In genomic region chr2:109711230-109712125, GRCh38 we compare ENCODE assay signal across 24 cellular contexts.
DNase-seq lines count a peak whose midpoint lies in the region; ATAC-seq and TF ChIP-seq lines count a peak whose summit lies in the region.
"Had no signal": no experiment of that assay in that cellular context is flagged by ENCODE, and none has a peak within 500 bp of the region (broad histone marks: within the 10 kb centered on the region; RNA-seq: fewer than 3 reads in every experiment).

No MANE protein-coding gene starts in this region.

- no peaks in the 10 kb centered on the region for H3F3A ChIP-seq in neural progenitor cell (ENCODE audit: low read depth)

- no peaks in the 10 kb centered on the region for H4K20me1 ChIP-seq in BLaER1 treated with 17β-estradiol and CSF1 and Interleukin-3, amounts not matched to agents 10 nM and 100 nM
- no peaks in the 10 kb centered on the region for H4K20me1 ChIP-seq in neural progenitor cell (ENCODE audit: low read depth)

- H3K27ac ChIP-seq in BLaER1 treated with 17β-estradiol and CSF1 and Interleukin-3, amounts not matched to agents 10 nM and 100 nM = no peak overlapping the region
- H3K27ac ChIP-seq in neural progenitor cell = no peak overlapping the region
- H3K27ac ChIP-seq: breast epithelium, colonic mucosa, HL-60, lower lobe of right lung, prostate gland, SK-N-MC, upper lobe of left lung had no signal

- no peaks in the 10 kb centered on the region for H3K9me3 Mint-ChIP-seq in neural progenitor cell
- H3K9me3 Mint-ChIP-seq: activated naive CD4-positive, alpha-beta T cell treated with anti-CD3 and anti-CD28 coated beads for 36 hours had no signal

- no peak for TF ChIP-seq CTCF in neural progenitor cell (IDR thresholded peaks at IDR 0.05)

- H3K4me1 ChIP-seq in BLaER1 treated with 17β-estradiol and CSF1 and Interleukin-3, amounts not matched to agents 10 nM and 100 nM = peaks cover 0 to 23% (median 13%) of the 10 kb centered on the region in 10 experiments; a peak in 12 of 20 replicates
- H3K4me1 ChIP-seq in neural progenitor cell = no peaks in the 10 kb centered on the region
- H3K4me1 ChIP-seq: breast epithelium, colonic mucosa, lower lobe of right lung, prostate gland had no signal

- no peak for ATAC-seq in GM18868 (IDR thresholded peaks at IDR 0.05; ENCODE audit: unreplicated experiment)

- no peaks in the 10 kb centered on the region for H3K9me3 ChIP-seq in BLaER1 treated with 17β-estradiol and CSF1 and Interleukin-3, amounts not matched to agents 10 nM and 100 nM (replicated peaks in 1 of 11)
- H3K9me3 ChIP-seq in neural progenitor cell (ENCODE audit: low read depth) = no peaks in the 10 kb centered on the region
- H3K9me3 ChIP-seq: breast epithelium, colonic mucosa, lower lobe of right lung, prostate gland, upper lobe of left lung had no signal

- DNase-seq in EH (ENCODE audit: low read depth) (peak; percentile 10), dermis blood vessel endothelial cell (peak; percentile 51), neural progenitor cell (ENCODE audit: low spot score) (no peak), MV-4-11 (lab: John Stamatoyannopoulos, UW) (no peak), NCI-H69 (lab: John Stamatoyannopoulos, UW) (no peak)
- DNase-seq in activated CD8-positive, alpha-beta memory T cell treated with anti-CD3 and anti-CD28 coated beads for 24 hours = no peak
- DNase-seq: activated CD4-positive, alpha-beta T cell treated with anti-CD3 and anti-CD28 coated beads for 48 hours; activated naive CD4-positive, alpha-beta T cell treated with anti-CD3 and anti-CD28 coated beads for 36 hours; activated T-cell treated with anti-CD3 and anti-CD28 coated beads, Interleukin-2, amount 50 U/mL, for 48 hours; AML-193; amniotic stem cell; lower lobe of right lung; NCI-H1105; NCI-H2081; NCI-H524 treated with DMSO at 0.1 percent for 48 hours; T-helper 2 cell; upper lobe of left lung had no signal

- no peaks in the 10 kb centered on the region for H3K79me2 ChIP-seq in neural progenitor cell (ENCODE audit: low read depth)

- no peaks in the 10 kb centered on the region for H3K36me3 ChIP-seq in BLaER1 treated with 17β-estradiol and CSF1 and Interleukin-3, amounts not matched to agents 10 nM and 100 nM
- no peaks in the 10 kb centered on the region for H3K36me3 ChIP-seq in neural progenitor cell
- H3K36me3 ChIP-seq: breast epithelium, colonic mucosa, lower lobe of right lung, prostate gland, upper lobe of left lung had no signal

- H3K36me3 Mint-ChIP-seq in neural progenitor cell = no peaks in the 10 kb centered on the region

- no peak overlapping the region for H3K9ac ChIP-seq in BLaER1 treated with 17β-estradiol and CSF1 and Interleukin-3, amounts not matched to agents 10 nM and 100 nM
- H3K9ac ChIP-seq in neural progenitor cell = no peak overlapping the region

- no peaks in the 10 kb centered on the region for H3K27me3 ChIP-seq in BLaER1 treated with 17β-estradiol and CSF1 and Interleukin-3, amounts not matched to agents 10 nM and 100 nM
- H3K27me3 ChIP-seq in neural progenitor cell = no peaks in the 10 kb centered on the region
- H3K27me3 ChIP-seq: breast epithelium, colonic mucosa, upper lobe of left lung had no signal

- H3K4me3 ChIP-seq in BLaER1 treated with 17β-estradiol and CSF1 and Interleukin-3, amounts not matched to agents 10 nM and 100 nM = no peak overlapping the region
- H3K4me3 ChIP-seq in neural progenitor cell = no peak overlapping the region
- H3K4me3 ChIP-seq: breast epithelium, colonic mucosa, lower lobe of right lung, prostate gland, SK-N-MC, upper lobe of left lung had no signal

- H3K27me3 Mint-ChIP-seq in neural progenitor cell (ENCODE audit: insufficient read depth, low read depth) = peaks cover 4% of the 10 kb centered on the region

- H3K4me3 Mint-ChIP-seq in neural progenitor cell = no peak overlapping the region
- H3K4me3 Mint-ChIP-seq: activated naive CD4-positive, alpha-beta T cell treated with anti-CD3 and anti-CD28 coated beads for 36 hours had no signal

- peaks cover 20% of the 10 kb centered on the region for H3K4me1 Mint-ChIP-seq in neural progenitor cell

- H3K4me2 ChIP-seq in BLaER1 treated with 17β-estradiol and CSF1 and Interleukin-3, amounts not matched to agents 10 nM and 100 nM = peak overlapping the region in 9 of 11 experiments; percentile 4 to 61 (median 52); a peak in 15 of 22 replicates
- H3K4me2 ChIP-seq in neural progenitor cell = no peak overlapping the region

- peak overlapping the region; percentile 85 for H2AFZ ChIP-seq in neural progenitor cell (replicated peaks)

- H3K27ac Mint-ChIP-seq in neural progenitor cell = peak overlapping the region; percentile 28
- H3K27ac Mint-ChIP-seq: activated naive CD4-positive, alpha-beta T cell treated with anti-CD3 and anti-CD28 coated beads for 36 hours had no signal

Comparison
In these comparisons a context has a peak if more than half of its experiments do, and no peak if none do; other contexts are left out.
1. DNase-seq: peak in EH (single experiment) and dermis blood vessel endothelial cell (single experiment); none in neural progenitor cell (single experiment), MV-4-11 (single experiment), NCI-H69 (single experiment) and activated CD8-positive, alpha-beta memory T cell treated with anti-CD3 and anti-CD28 coated beads for 24 hours (single experiment).